9 cellular contexts compared by ENCODE assay signal in genomic region chr14:58747181-58747580, GRCh38.
DNase-seq lines count a peak whose midpoint lies in the region; ATAC-seq and TF ChIP-seq lines count a peak whose summit lies in the region.
"Had no signal": no experiment of that assay in that cellular context is flagged by ENCODE, and none has a peak within 500 bp of the region (broad histone marks: within the 10 kb centered on the region; RNA-seq: fewer than 3 reads in every experiment).

No MANE protein-coding gene starts in this region.

- H3K36me3 ChIP-seq in GM23248 (ENCODE audit: low read depth) (no peaks in the 10 kb centered on the region), adipocyte (ENCODE audit: control insufficient read depth, insufficient read depth, low read length, severe bottlenecking) (no peaks in the 10 kb centered on the region), spleen (no peaks in the 10 kb centered on the region)

- H3F3A ChIP-seq in GM23248 (ENCODE audit: insufficient read depth), result peaks cover 31% of the 10 kb centered on the region

- no peaks in the 10 kb centered on the region for H3K79me2 ChIP-seq in GM23248 (ENCODE audit: insufficient read depth)

- peaks cover 39% of the 10 kb centered on the region for H3K4me1 ChIP-seq in GM23248 (ENCODE audit: insufficient read depth)
- H3K4me1 ChIP-seq in adipocyte (ENCODE audit: control insufficient read depth, insufficient read depth, low read length), result peaks cover 37% of the 10 kb centered on the region
- H3K4me1 ChIP-seq in spleen, result peaks cover 0 to 39% (median 17%) of the 10 kb centered on the region in 6 donors
- peaks cover 6% of the 10 kb centered on the region for H3K4me1 ChIP-seq in foreskin keratinocyte

- in situ Hi-C loops in GM23248 (cut with MboI), result no loop called here

- WGBS in GM23248 (ENCODE audit: low coverage in 1 of 2, low lambda C conversion rate in 2 of 2, missing lambda C conversion rate in 2 of 2), 2 experiments, result 58 to 64% methylated on average over 7 of the region's 7 CpGs
- 48 to 79% (median 55%) methylated on average over 7 of the region's 7 CpGs for WGBS in spleen, 5 donors

- TF ChIP-seq POLR2A in spleen (IDR thresholded peaks at IDR 0.05), result no peak

- H3K27me3 ChIP-seq in GM23248 (replicated peaks; ENCODE audit: insufficient read depth) (no peaks in the 10 kb centered on the region), adipocyte (replicated peaks; ENCODE audit: control insufficient read depth, insufficient read depth, low read length) (no peaks in the 10 kb centered on the region), spleen (replicated peaks in 1 of 7) (no peaks in the 10 kb centered on the region), foreskin keratinocyte (peaks cover 6% of the 10 kb centered on the region)

- H3K9me3 ChIP-seq in GM23248 (ENCODE audit: low read depth) (no peaks in the 10 kb centered on the region), adipocyte (ENCODE audit: control insufficient read depth, low read length) (peaks cover 5% of the 10 kb centered on the region), spleen (no peaks in the 10 kb centered on the region)

- peak overlapping the region; percentile 40 for H3K27ac ChIP-seq in GM23248
- peak overlapping the region in 6 of 8 donors; percentile 10 to 66 (median 34) for H3K27ac ChIP-seq in spleen
- H3K27ac ChIP-seq in foreskin keratinocyte, result no peak overlapping the region

- no peak overlapping the region for H3K4me3 ChIP-seq in GM23248
- H3K4me3 ChIP-seq in adipocyte (ENCODE audit: low read length), result no peak overlapping the region
- H3K4me3 ChIP-seq in spleen, result no peak overlapping the region

- no peaks in the 10 kb centered on the region for H4K20me1 ChIP-seq in GM23248 (ENCODE audit: insufficient read depth)

- intact Hi-C loops in spleen (cut with DNase I; ENCODE audit: low total_unique reads), result no loop called here

- TF ChIP-seq CTCF in spleen (IDR thresholded peaks at IDR 0.05 in 8 of 11, conservative IDR thresholded peaks at IDR 0.05 in 3 of 11) (no peak), foreskin keratinocyte (conservative IDR thresholded peaks at IDR 0.05) (no peak)

- no peak for ATAC-seq in foreskin keratinocyte

- H3K9me2 ChIP-seq in GM23248 (ENCODE audit: insufficient read depth), result no peaks in the 10 kb centered on the region

- H3K9ac ChIP-seq in GM23248 (no peak overlapping the region), adipocyte (ENCODE audit: low read length) (no peak overlapping the region)

- H3K4me2 ChIP-seq in GM23248 (ENCODE audit: unreplicated experiment), result peak overlapping the region; percentile 25

- DNase-seq in GM23248 (peak; percentile 85), adipocyte (ENCODE audit: low read depth) (peak; percentile 92), hepatic stellate cell (ENCODE audit: low spot score) (peak; percentile 49), spleen (no peak), DMS79 treated with DMSO at 0.1 percent for 48 hours (lab: John Stamatoyannopoulos, UW) (no peak), NCI-H446 treated with DMSO at 0.1 percent for 48 hours (lab: John Stamatoyannopoulos, UW) (no peak), foreskin keratinocyte (no peak), Kasumi-1 (lab: John Stamatoyannopoulos, UW) (no peak)
- DNase-seq: activated CD4-positive, alpha-beta memory T cell treated with anti-CD3 and anti-CD28 coated beads, Interleukin-2, amount 10 ng/mL, durations not matched to agents 7 days and 5 days had no signal

- H2AFZ ChIP-seq in GM23248, result no peak overlapping the region

Comparison
In these comparisons a context has a peak if more than half of its experiments do, and no peak if none do; other contexts are left out.
1. DNase-seq: peak in GM23248 (single experiment), adipocyte (single experiment) and hepatic stellate cell (single experiment); none in spleen (single experiment), DMS79 treated with DMSO at 0.1 percent for 48 hours (single experiment), NCI-H446 treated with DMSO at 0.1 percent for 48 hours (single experiment), foreskin keratinocyte (0 of 2) and Kasumi-1 (0 of 2).